Comparison of ENCODE assay signal across 19 cellular contexts in genomic region chr22:31103899-31104694, GRCh38. TPM values are rescaled to one million over a fixed set of nuclear protein-coding genes. Genes with fewer than 3 reads are reported as not detected.
DNase-seq lines count a peak whose midpoint lies in the region; ATAC-seq and TF ChIP-seq lines count a peak whose summit lies in the region.
"Had no signal": no experiment of that assay in that cellular context is flagged by ENCODE, and none has a peak within 500 bp of the region (broad histone marks: within the 10 kb centered on the region; RNA-seq: fewer than 3 reads in every experiment).

No MANE protein-coding gene starts in this region.

- no peak for DNase-seq in activated naive CD4-positive, alpha-beta T cell treated with anti-CD3 and anti-CD28 coated beads, Interleukin-2, amount 50 U/mL, for 72 hours (ENCODE audit: low spot score in 2 of 2)
- DNase-seq in trophoblast cell (peak; percentile 75 to 87), ureter (ENCODE audit: low spot score) (peak; percentile 74), NCI-H510A (lab: John Stamatoyannopoulos, UW) (no peak)
- DNase-seq in activated naive CD4-positive, alpha-beta T cell treated with anti-CD3 and anti-CD28 coated beads for 36 hours, result no peak
- DNase-seq: activated T-cell treated with anti-CD3 and anti-CD28 coated beads, Interleukin-2, amount 50 U/mL, for 72 hours; effector memory CD4-positive, alpha-beta T cell; left lung; NCI-H82; T-cell; WERI-Rb-1 had no signal

- no peak overlapping the region for H2AFZ ChIP-seq in trophoblast cell (ENCODE audit: insufficient read depth, low read length, poor library complexity)

- H3K27me3 ChIP-seq in gastroesophageal sphincter (no peaks in the 10 kb centered on the region), trophoblast cell (ENCODE audit: insufficient read depth, low read length) (no peaks in the 10 kb centered on the region)
- H3K27me3 ChIP-seq: cardiac muscle cell, left lung had no signal

- H3K4me1 Mint-ChIP-seq in activated naive CD4-positive, alpha-beta T cell treated with anti-CD3 and anti-CD28 coated beads, Interleukin-2, amount 50 U/mL, for 24 hours, result peaks cover 23% of the 10 kb centered on the region
- H3K4me1 Mint-ChIP-seq in activated naive CD4-positive, alpha-beta T cell treated with anti-CD3 and anti-CD28 coated beads for 36 hours (ENCODE audit: low read depth), result peaks cover 19% of the 10 kb centered on the region

- H3K4me3 ChIP-seq in gastroesophageal sphincter, result peak overlapping the region; percentile 92 to 96
- no peak overlapping the region for H3K4me3 ChIP-seq in trophoblast cell (ENCODE audit: low read depth, low read length)
- H3K4me3 ChIP-seq: BLaER1 treated with 17β-estradiol and CSF1 and Interleukin-3, amounts not matched to agents 10 nM and 100 nM; cardiac muscle cell; left lung had no signal

- no peak overlapping the region for H3K14ac ChIP-seq in trophoblast cell (ENCODE audit: low read length)

- intact Hi-C loops in activated naive CD4-positive, alpha-beta T cell treated with anti-CD3 and anti-CD28 coated beads for 36 hours (cut with micrococcal nuclease), result no loop called here

- H3K4me1 ChIP-seq in gastroesophageal sphincter (peaks cover 11 to 86% (median 51%) of the 10 kb centered on the region in 3 donors), trophoblast cell (ENCODE audit: control insufficient read depth in 1 of 2, insufficient read depth in 2 of 2, low read length in 2 of 2) (peaks cover 12 to 14% of the 10 kb centered on the region in 2 experiments)

- no peak overlapping the region for H2BK5ac ChIP-seq in trophoblast cell (ENCODE audit: low read depth, low read length, poor library complexity)

- H2BK120ac ChIP-seq in trophoblast cell (ENCODE audit: insufficient read depth, low read length, poor library complexity), result no peak overlapping the region

- no peak overlapping the region for H3K18ac ChIP-seq in trophoblast cell (ENCODE audit: low read length)

- H3K36me3 ChIP-seq in gastroesophageal sphincter (peaks cover 0 to 54% of the 10 kb centered on the region in 2 donors), trophoblast cell (ENCODE audit: control insufficient read depth in 1 of 2, insufficient read depth in 2 of 2, low read length in 2 of 2) (peaks cover 41 to 46% of the 10 kb centered on the region in 2 experiments)
- H3K36me3 ChIP-seq: cardiac muscle cell had no signal

- H4K8ac ChIP-seq in trophoblast cell (ENCODE audit: low read depth, low read length), result no peak overlapping the region

- no peak overlapping the region for H3K23ac ChIP-seq in trophoblast cell (ENCODE audit: low read length)

- no peak overlapping the region for H3K4me3 Mint-ChIP-seq in activated naive CD4-positive, alpha-beta T cell treated with anti-CD3 and anti-CD28 coated beads, Interleukin-2, amount 50 U/mL, for 24 hours
- H3K4me3 Mint-ChIP-seq in activated naive CD4-positive, alpha-beta T cell treated with anti-CD3 and anti-CD28 coated beads for 36 hours, result no peak overlapping the region
- H3K4me3 Mint-ChIP-seq: activated CD4-positive, alpha-beta memory T cell treated with anti-CD3 and anti-CD28 coated beads for 36 hours; activated T-cell treated with anti-CD3 and anti-CD28 coated beads, Interleukin-2, amount 50 U/mL, for 72 hours; T-cell had no signal

- H3K9me3 Mint-ChIP-seq in activated naive CD4-positive, alpha-beta T cell treated with anti-CD3 and anti-CD28 coated beads, Interleukin-2, amount 50 U/mL, for 24 hours, result no peaks in the 10 kb centered on the region
- no peaks in the 10 kb centered on the region for H3K9me3 Mint-ChIP-seq in activated naive CD4-positive, alpha-beta T cell treated with anti-CD3 and anti-CD28 coated beads, Interleukin-2, amount 50 U/mL, for 72 hours
- H3K9me3 Mint-ChIP-seq in activated naive CD4-positive, alpha-beta T cell treated with anti-CD3 and anti-CD28 coated beads for 36 hours, result no peaks in the 10 kb centered on the region
- H3K9me3 Mint-ChIP-seq: activated CD4-positive, alpha-beta memory T cell treated with anti-CD3 and anti-CD28 coated beads for 36 hours; activated T-cell treated with anti-CD3 and anti-CD28 coated beads, Interleukin-2, amount 50 U/mL, for 72 hours; T-cell had no signal

- no peaks in the 10 kb centered on the region for H3K36me3 Mint-ChIP-seq in activated naive CD4-positive, alpha-beta T cell treated with anti-CD3 and anti-CD28 coated beads, Interleukin-2, amount 50 U/mL, for 24 hours
- no peaks in the 10 kb centered on the region for H3K36me3 Mint-ChIP-seq in activated naive CD4-positive, alpha-beta T cell treated with anti-CD3 and anti-CD28 coated beads, Interleukin-2, amount 50 U/mL, for 72 hours
- no peaks in the 10 kb centered on the region for H3K36me3 Mint-ChIP-seq in activated naive CD4-positive, alpha-beta T cell treated with anti-CD3 and anti-CD28 coated beads for 36 hours (ENCODE audit: low read depth)
- H3K36me3 Mint-ChIP-seq: activated CD4-positive, alpha-beta memory T cell treated with anti-CD3 and anti-CD28 coated beads for 36 hours; T-cell had no signal

- no peaks in the 10 kb centered on the region for H3K9me3 ChIP-seq in gastroesophageal sphincter
- no peaks in the 10 kb centered on the region for H3K9me3 ChIP-seq in trophoblast cell (ENCODE audit: insufficient read depth, low read depth, low read length)
- H3K9me3 ChIP-seq: BLaER1 treated with 17β-estradiol and CSF1 and Interleukin-3, amounts not matched to agents 10 nM and 100 nM; left lung had no signal

- CTCF ChIA-PET in activated naive CD4-positive, alpha-beta T cell treated with anti-CD3 and anti-CD28 coated beads for 36 hours (lab: Charles Lee), result interaction anchor here (0.9 to 1.4 kb wide), 2 partner anchors 21 to 169 kb away, joined by 3 read pairs; no protein-coding TSS in a partner anchor

- WGBS in gastroesophageal sphincter (ENCODE audit: low coverage in 1 of 2), 2 donors, result no CpG with 5 or more reads among the region's 33 CpGs
- WGBS in trophoblast cell (ENCODE audit: extremely low coverage, insufficient coverage, insufficient read length), result no CpG with 5 or more reads among the region's 33 CpGs

- no peak overlapping the region for H3K9ac ChIP-seq in trophoblast cell (ENCODE audit: low read length)
- H3K9ac ChIP-seq: BLaER1 treated with 17β-estradiol and CSF1 and Interleukin-3, amounts not matched to agents 10 nM and 100 nM had no signal

- peak in 2 of 4 experiments; percentile 31 to 33 for TF ChIP-seq CTCF in gastroesophageal sphincter (IDR thresholded peaks at IDR 0.05)

- no peak overlapping the region for H3K4ac ChIP-seq in trophoblast cell (ENCODE audit: low read depth, low read length)

- H3K79me1 ChIP-seq in trophoblast cell (ENCODE audit: low read length), result peaks cover 5% of the 10 kb centered on the region

- H3K27me3 Mint-ChIP-seq in activated naive CD4-positive, alpha-beta T cell treated with anti-CD3 and anti-CD28 coated beads, Interleukin-2, amount 50 U/mL, for 24 hours, result no peaks in the 10 kb centered on the region
- H3K27me3 Mint-ChIP-seq in activated naive CD4-positive, alpha-beta T cell treated with anti-CD3 and anti-CD28 coated beads for 36 hours (ENCODE audit: low read depth), result no peaks in the 10 kb centered on the region
- H3K27me3 Mint-ChIP-seq: activated CD4-positive, alpha-beta memory T cell treated with anti-CD3 and anti-CD28 coated beads for 36 hours had no signal

- no peak for TF ChIP-seq EP300 in gastroesophageal sphincter (IDR thresholded peaks at IDR 0.05)

- TF ChIP-seq POLR2A in gastroesophageal sphincter (IDR thresholded peaks at IDR 0.05), result peak; percentile 51 to 62

- H2BK12ac ChIP-seq in trophoblast cell (ENCODE audit: low read length), result no peak overlapping the region

- peak overlapping the region; percentile 6 for H3K27ac Mint-ChIP-seq in activated naive CD4-positive, alpha-beta T cell treated with anti-CD3 and anti-CD28 coated beads, Interleukin-2, amount 50 U/mL, for 24 hours
- no peak overlapping the region for H3K27ac Mint-ChIP-seq in activated naive CD4-positive, alpha-beta T cell treated with anti-CD3 and anti-CD28 coated beads, Interleukin-2, amount 50 U/mL, for 72 hours
- no peak overlapping the region for H3K27ac Mint-ChIP-seq in activated naive CD4-positive, alpha-beta T cell treated with anti-CD3 and anti-CD28 coated beads for 36 hours
- H3K27ac Mint-ChIP-seq: activated CD4-positive, alpha-beta memory T cell treated with anti-CD3 and anti-CD28 coated beads for 36 hours; activated T-cell treated with anti-CD3 and anti-CD28 coated beads, Interleukin-2, amount 50 U/mL, for 72 hours; T-cell had no signal

- H4K91ac ChIP-seq in trophoblast cell (ENCODE audit: low read depth, low read length), result no peak overlapping the region

- no peak overlapping the region for H4K12ac ChIP-seq in trophoblast cell (ENCODE audit: low read depth, low read length)

- H3K27ac ChIP-seq in gastroesophageal sphincter (peak overlapping the region; percentile 97 to 100 (median 99)), trophoblast cell (ENCODE audit: low read depth, low read length) (no peak overlapping the region)
- H3K27ac ChIP-seq: BLaER1 treated with 17β-estradiol and CSF1 and Interleukin-3, amounts not matched to agents 10 nM and 100 nM; cardiac muscle cell; WERI-Rb-1 had no signal

- ATAC-seq in activated naive CD4-positive, alpha-beta T cell treated with anti-CD3 and anti-CD28 coated beads, Interleukin-2, amount 50 U/mL, for 72 hours, result no peak
- ATAC-seq in gastroesophageal sphincter, result peak; percentile 3
- no peak for ATAC-seq in GM18498 (IDR thresholded peaks at IDR 0.05; ENCODE audit: unreplicated experiment)
- ATAC-seq: activated T-cell treated with anti-CD3 and anti-CD28 coated beads, Interleukin-2, amount 50 U/mL, for 72 hours; left lung; T-cell had no signal

- H3K4me2 ChIP-seq in trophoblast cell (ENCODE audit: low read length), result no peak overlapping the region
- H3K4me2 ChIP-seq: BLaER1 treated with 17β-estradiol and CSF1 and Interleukin-3, amounts not matched to agents 10 nM and 100 nM had no signal

- peaks cover 4% of the 10 kb centered on the region for H3K79me2 ChIP-seq in trophoblast cell (ENCODE audit: control insufficient read depth, insufficient read depth, low read length, poor library complexity)

- H2AK5ac ChIP-seq in trophoblast cell (ENCODE audit: low read length), result no peak overlapping the region

RNA-seq across cellular contexts. Expression of gene SELENOM, which starts 3.3 kb away (rescaled TPM):
- total RNA-seq in activated naive CD4-positive, alpha-beta T cell treated with anti-CD3 and anti-CD28 coated beads, Interleukin-2, amount 50 U/mL, for 72 hours, result 10 to 100 TPM in 1 of 2 donors, 1 to 10 TPM in 1; 7.0 to 10.2 TPM
- total RNA-seq in gastroesophageal sphincter (1,000 to 10,000 TPM in 3 of 4 donors, 100 to 1,000 TPM in 1; 941 to 2,300 (median 1,432) TPM), ureter (259 TPM)
- polyA plus RNA-seq in trophoblast cell (2013), result 70.7 and 77.0 TPM in 2 replicates
- 10 to 100 TPM in 1 of 2 experiments, 1 to 10 TPM in 1; 9.3 to 11.0 TPM for total RNA-seq in activated naive CD4-positive, alpha-beta T cell treated with anti-CD3 and anti-CD28 coated beads for 36 hours

RNA-seq across cellular contexts. Expression of gene INPP5J, which starts 18.7 kb away (rescaled TPM):
- under 1 TPM; 0.32 to 0.43 TPM for total RNA-seq in activated naive CD4-positive, alpha-beta T cell treated with anti-CD3 and anti-CD28 coated beads, Interleukin-2, amount 50 U/mL, for 72 hours
- 1 to 10 TPM in 3 of 4 donors, under 1 TPM in 1; 0.54 to 5.3 (median 2.1) TPM for total RNA-seq in gastroesophageal sphincter
- 2.3 and 2.4 TPM in 2 replicates for polyA plus RNA-seq in trophoblast cell (2013)
- 4.8 TPM for total RNA-seq in ureter
- under 1 TPM; 0.12 to 0.17 TPM for total RNA-seq in activated naive CD4-positive, alpha-beta T cell treated with anti-CD3 and anti-CD28 coated beads for 36 hours

RNA-seq across cellular contexts. Expression of gene SMTN, which starts 23.0 kb away (rescaled TPM):
- total RNA-seq in activated naive CD4-positive, alpha-beta T cell treated with anti-CD3 and anti-CD28 coated beads, Interleukin-2, amount 50 U/mL, for 72 hours, result 100 to 1,000 TPM in 1 of 2 donors, 10 to 100 TPM in 1; 32.5 to 128 TPM
- total RNA-seq in gastroesophageal sphincter (1,000 to 10,000 TPM in 2 of 4 donors, 100 to 1,000 TPM in 2; 900 to 1,687 (median 1,274) TPM), ureter (327 TPM)
- 76.6 and 79.2 TPM in 2 replicates for polyA plus RNA-seq in trophoblast cell (2013)
- 10 to 100 TPM; 46.2 to 47.6 TPM for total RNA-seq in activated naive CD4-positive, alpha-beta T cell treated with anti-CD3 and anti-CD28 coated beads for 36 hours

RNA-seq across cellular contexts. Expression of gene PLA2G3, which starts 36.2 kb away (rescaled TPM):
- not detected for total RNA-seq in activated naive CD4-positive, alpha-beta T cell treated with anti-CD3 and anti-CD28 coated beads, Interleukin-2, amount 50 U/mL, for 72 hours
- total RNA-seq in gastroesophageal sphincter (under 1 TPM in 3 of 4 donors, not detected in 1; 0.12 to 0.47 (median 0.22) TPM), ureter (not detected)
- 0.22 and 0.25 TPM in 2 replicates for polyA plus RNA-seq in trophoblast cell (2013)
- total RNA-seq in activated naive CD4-positive, alpha-beta T cell treated with anti-CD3 and anti-CD28 coated beads for 36 hours, result not detected
- total RNA-seq: A172; activated CD4-positive, alpha-beta memory T cell treated with anti-CD3 and anti-CD28 coated beads for 36 hours; activated T-cell treated with anti-CD3 and anti-CD28 coated beads, Interleukin-2, amount 50 U/mL, for 72 hours; renal cortical epithelial cell; T-cell had no signal

RNA-seq across cellular contexts. Expression of gene RNF185, which starts 55.9 kb away (rescaled TPM):
- total RNA-seq in activated naive CD4-positive, alpha-beta T cell treated with anti-CD3 and anti-CD28 coated beads, Interleukin-2, amount 50 U/mL, for 72 hours, result 10 to 100 TPM; 14.5 to 23.9 TPM
- 10 to 100 TPM; 47.9 to 66.9 (median 62.5) TPM for total RNA-seq in gastroesophageal sphincter
- 31.7 and 33.1 TPM in 2 replicates for polyA plus RNA-seq in trophoblast cell (2013)
- total RNA-seq in ureter, result 34.1 TPM
- total RNA-seq in activated naive CD4-positive, alpha-beta T cell treated with anti-CD3 and anti-CD28 coated beads for 36 hours, result 10 to 100 TPM; 11.3 to 12.3 TPM

Comparison
In these comparisons a context has a peak if more than half of its experiments do, and no peak if none do; other contexts are left out.
1. DNase-seq: peak in trophoblast cell (2 of 2) and ureter (single experiment); none in activated naive CD4-positive, alpha-beta T cell treated with anti-CD3 and anti-CD28 coated beads, Interleukin-2, amount 50 U/mL, for 72 hours (0 of 2), NCI-H510A (single experiment) and activated naive CD4-positive, alpha-beta T cell treated with anti-CD3 and anti-CD28 coated beads for 36 hours (single experiment).
2. RNA of gene SELENOM, which starts 3.3 kb away (total RNA-seq): 941 to 2,300 TPM in gastroesophageal sphincter and 259 TPM in ureter (single experiment); 9.3 to 11.0 TPM in activated naive CD4-positive, alpha-beta T cell treated with anti-CD3 and anti-CD28 coated beads for 36 hours and 7.0 to 10.2 TPM in activated naive CD4-positive, alpha-beta T cell treated with anti-CD3 and anti-CD28 coated beads, Interleukin-2, amount 50 U/mL, for 72 hours; every median in the first group is over 10 times any median in the second.